In genomic region chr19:19098084-19098702, GRCh38 we compare ENCODE assay signal across 20 cellular contexts.
"Had no signal": no experiment of that assay in that cellular context is flagged by ENCODE, and none has a peak within 500 bp of the region (broad histone marks: within the 10 kb centered on the region; RNA-seq: fewer than 3 reads in every experiment).

No MANE protein-coding gene starts in this region.

- H3K9me3 ChIP-seq: adrenal gland, breast epithelium, colonic mucosa, spleen, testis, upper lobe of left lung had no signal

- H3K27me3 ChIP-seq: adrenal gland, breast epithelium, colonic mucosa, dorsolateral prefrontal cortex, spleen, testis, upper lobe of left lung had no signal

- H3K4me1 ChIP-seq: adrenal gland, breast epithelium, colonic mucosa, spleen, testis, upper lobe of left lung had no signal

- H3K27ac ChIP-seq: adrenal gland, breast epithelium, colonic mucosa, dorsolateral prefrontal cortex, spleen, testis, upper lobe of left lung had no signal

- ATAC-seq: activated CD4-positive, alpha-beta T cell treated with anti-CD3 and anti-CD28 coated beads for 36 hours; activated T-helper 17 cell treated with anti-CD3 and anti-CD28 coated beads, Interleukin-2, amount 50 U/mL, for 72 hours; effector memory CD8-positive, alpha-beta T cell; naive thymus-derived CD8-positive, alpha-beta T cell had no signal

- DNase-seq: activated CD4-positive, alpha-beta T cell treated with anti-CD3 and anti-CD28 coated beads for 36 hours; activated CD4-positive, alpha-beta T cell treated with anti-CD3 and anti-CD28 coated beads, Interleukin-2, amount 50 U/mL, for 4 hours; activated CD8-positive, alpha-beta memory T cell treated with anti-CD3 and anti-CD28 coated beads for 24 hours; activated CD8-positive, alpha-beta memory T cell treated with anti-CD3 and anti-CD28 coated beads, Interleukin-2, amount 50 U/mL, for 4 hours; activated T-cell treated with anti-CD3 and anti-CD28 coated beads, Interleukin-2, amount 50 U/mL, for 24 hours; adrenal gland; colonic mucosa; dorsolateral prefrontal cortex; effector memory CD8-positive, alpha-beta T cell; naive thymus-derived CD8-positive, alpha-beta T cell; retina; spleen; stimulated activated CD4-positive, alpha-beta T cell treated with anti-CD3 and anti-CD28 coated beads, Interleukin-4, amount 100 ng/mL, for 1 hour; stimulated activated naive CD4-positive, alpha-beta T cell; T-helper 9 cell; testis had no signal

- H3K36me3 ChIP-seq: adrenal gland, breast epithelium, colonic mucosa had no signal

- H3K4me3 ChIP-seq: adrenal gland, breast epithelium, colonic mucosa, dorsolateral prefrontal cortex, lung, spleen, testis, upper lobe of left lung had no signal
